In the genomic region with DNA sequence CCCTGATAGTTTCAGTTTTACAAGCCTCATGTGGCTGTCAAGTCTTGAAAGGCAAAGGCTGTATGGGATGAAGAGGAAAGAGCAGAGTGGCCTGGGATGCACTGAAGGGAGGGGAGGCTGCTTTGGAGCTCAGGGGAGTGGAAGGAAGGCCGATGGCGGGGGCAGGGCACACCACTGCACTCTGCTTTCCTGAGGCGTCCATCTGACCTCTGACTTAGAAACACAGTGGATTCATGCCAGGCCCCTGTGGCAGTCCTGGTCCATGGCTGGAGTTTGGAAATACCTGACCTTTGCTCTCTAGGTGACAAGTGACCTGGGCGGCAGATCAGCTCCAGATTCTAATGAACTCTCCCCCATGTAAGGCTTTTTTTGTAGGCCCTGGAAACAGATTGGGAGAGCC, we compare ENCODE assay signal across 1 cellular context.
TF ChIP-seq lines count a peak whose summit lies in the region.

No MANE protein-coding gene starts in this region.

TF ChIP-seq in HepG2, 621 proteins besides CTCF, POLR2A, EP300 and RAD21 (continued from another document):
- no peak for TF ChIP-seq SRSF1 (optimal IDR thresholded peaks at IDR 0.05; ENCODE audit: low read depth, low read length)
- TF ChIP-seq, protein P1, sequence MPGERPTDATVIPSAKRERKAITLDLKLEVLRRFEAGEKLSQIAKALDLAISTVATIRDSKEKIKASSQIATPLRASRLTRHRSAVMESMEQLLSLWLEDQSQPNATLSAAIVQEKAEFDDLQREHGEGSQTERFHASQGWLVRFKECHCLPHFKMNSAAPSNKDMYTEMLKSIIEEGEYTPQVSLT (CRISPR knock-in tag; IDR thresholded peaks at IDR 0.05; ENCODE audit: borderline replicate concordance, low read depth) = no peak
- no peak for TF ChIP-seq ZKSCAN5 (CRISPR knock-in tag; IDR thresholded peaks at IDR 0.05)
- TF ChIP-seq FOXJ3 (CRISPR knock-in tag; IDR thresholded peaks at IDR 0.05; ENCODE audit: borderline replicate concordance) = no peak
- TF ChIP-seq ZC3H13 (CRISPR knock-in tag; IDR thresholded peaks at IDR 0.05) = no peak
- TF ChIP-seq, protein P2, sequence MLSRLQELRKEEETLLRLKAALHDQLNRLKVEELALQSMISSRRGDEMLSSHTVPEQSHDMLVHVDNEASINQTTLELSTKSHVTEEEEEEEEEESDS (CRISPR knock-in tag; IDR thresholded peaks at IDR 0.05; ENCODE audit: borderline replicate concordance) = no peak
- no peak for TF ChIP-seq ZBTB42 (CRISPR knock-in tag; IDR thresholded peaks at IDR 0.05)
- TF ChIP-seq ZNF607 (CRISPR knock-in tag; IDR thresholded peaks at IDR 0.05; ENCODE audit: borderline replicate concordance) = no peak
- TF ChIP-seq ZNF782 (CRISPR knock-in tag; IDR thresholded peaks at IDR 0.05; ENCODE audit: borderline replicate concordance) = no peak; the same call in 1 of the 2 replicates
- TF ChIP-seq, protein P3, sequence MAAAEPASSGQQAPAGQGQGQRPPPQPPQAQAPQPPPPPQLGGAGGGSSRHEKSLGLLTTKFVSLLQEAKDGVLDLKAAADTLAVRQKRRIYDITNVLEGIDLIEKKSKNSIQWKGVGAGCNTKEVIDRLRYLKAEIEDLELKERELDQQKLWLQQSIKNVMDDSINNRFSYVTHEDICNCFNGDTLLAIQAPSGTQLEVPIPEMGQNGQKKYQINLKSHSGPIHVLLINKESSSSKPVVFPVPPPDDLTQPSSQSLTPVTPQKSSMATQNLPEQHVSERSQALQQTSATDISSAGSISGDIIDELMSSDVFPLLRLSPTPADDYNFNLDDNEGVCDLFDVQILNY (CRISPR knock-in tag; conservative IDR thresholded peaks at IDR 0.05) = no peak
- TF ChIP-seq NFE2 (CRISPR knock-in tag; IDR thresholded peaks at IDR 0.05) = no peak
- TF ChIP-seq AGO2 (optimal IDR thresholded peaks at IDR 0.05; ENCODE audit: low read depth, low read length) = no peak
- no peak for TF ChIP-seq ZNF441 (CRISPR knock-in tag; IDR thresholded peaks at IDR 0.05; ENCODE audit: borderline replicate concordance)
- TF ChIP-seq, protein P4, sequence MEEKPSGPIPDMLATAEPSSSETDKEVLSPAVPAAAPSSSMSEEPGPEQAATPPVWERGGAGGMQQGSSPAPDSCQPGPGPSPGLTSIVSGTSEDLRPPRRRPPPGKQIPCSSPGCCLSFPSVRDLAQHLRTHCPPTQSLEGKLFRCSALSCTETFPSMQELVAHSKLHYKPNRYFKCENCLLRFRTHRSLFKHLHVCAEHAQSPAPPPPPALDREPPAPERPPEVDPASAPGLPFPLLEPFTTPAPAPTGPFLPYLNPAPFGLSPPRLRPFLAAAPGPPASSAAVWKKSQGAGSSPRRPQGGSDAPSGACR (CRISPR knock-in tag; IDR thresholded peaks at IDR 0.05) = no peak
- TF ChIP-seq CENPX (CRISPR knock-in tag; IDR thresholded peaks at IDR 0.05) = no peak
- no peak for TF ChIP-seq PTBP1 (IDR thresholded peaks at IDR 0.05; ENCODE audit: low read depth, low read length, poor library complexity, severe bottlenecking)
- peak; percentile 21; the same call in 1 of the 2 replicates for TF ChIP-seq SMC3 (IDR thresholded peaks at IDR 0.05; ENCODE audit: low read length)
- no peak for TF ChIP-seq TOE1 (CRISPR knock-in tag; IDR thresholded peaks at IDR 0.05)
- no peak for TF ChIP-seq PCBP1 (IDR thresholded peaks at IDR 0.05; ENCODE audit: borderline replicate concordance, low read depth, low read length)
- no peak for TF ChIP-seq SUZ12 (IDR thresholded peaks at IDR 0.05; ENCODE audit: low read depth, low read length)
- no peak for TF ChIP-seq HOXA7 (CRISPR knock-in tag; IDR thresholded peaks at IDR 0.05)
- TF ChIP-seq, protein P5, sequence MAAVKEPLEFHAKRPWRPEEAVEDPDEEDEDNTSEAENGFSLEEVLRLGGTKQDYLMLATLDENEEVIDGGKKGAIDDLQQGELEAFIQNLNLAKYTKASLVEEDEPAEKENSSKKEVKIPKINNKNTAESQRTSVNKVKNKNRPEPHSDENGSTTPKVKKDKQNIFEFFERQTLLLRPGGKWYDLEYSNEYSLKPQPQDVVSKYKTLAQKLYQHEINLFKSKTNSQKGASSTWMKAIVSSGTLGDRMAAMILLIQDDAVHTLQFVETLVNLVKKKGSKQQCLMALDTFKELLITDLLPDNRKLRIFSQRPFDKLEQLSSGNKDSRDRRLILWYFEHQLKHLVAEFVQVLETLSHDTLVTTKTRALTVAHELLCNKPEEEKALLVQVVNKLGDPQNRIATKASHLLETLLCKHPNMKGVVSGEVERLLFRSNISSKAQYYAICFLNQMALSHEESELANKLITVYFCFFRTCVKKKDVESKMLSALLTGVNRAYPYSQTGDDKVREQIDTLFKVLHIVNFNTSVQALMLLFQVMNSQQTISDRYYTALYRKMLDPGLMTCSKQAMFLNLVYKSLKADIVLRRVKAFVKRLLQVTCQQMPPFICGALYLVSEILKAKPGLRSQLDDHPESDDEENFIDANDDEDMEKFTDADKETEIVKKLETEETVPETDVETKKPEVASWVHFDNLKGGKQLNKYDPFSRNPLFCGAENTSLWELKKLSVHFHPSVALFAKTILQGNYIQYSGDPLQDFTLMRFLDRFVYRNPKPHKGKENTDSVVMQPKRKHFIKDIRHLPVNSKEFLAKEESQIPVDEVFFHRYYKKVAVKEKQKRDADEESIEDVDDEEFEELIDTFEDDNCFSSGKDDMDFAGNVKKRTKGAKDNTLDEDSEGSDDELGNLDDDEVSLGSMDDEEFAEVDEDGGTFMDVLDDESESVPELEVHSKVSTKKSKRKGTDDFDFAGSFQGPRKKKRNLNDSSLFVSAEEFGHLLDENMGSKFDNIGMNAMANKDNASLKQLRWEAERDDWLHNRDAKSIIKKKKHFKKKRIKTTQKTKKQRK (IDR thresholded peaks at IDR 0.05; ENCODE audit: low read length) = no peak
- TF ChIP-seq ZSCAN25 (CRISPR knock-in tag; IDR thresholded peaks at IDR 0.05) = no peak; the same call in 1 of the 2 replicates
- no peak for TF ChIP-seq ZNF790 (CRISPR knock-in tag; IDR thresholded peaks at IDR 0.05; ENCODE audit: borderline replicate concordance)
